In genomic region chr2:64654993-64655666, GRCh38 we compare ENCODE assay signal across 8 cellular contexts. TPM values are rescaled to one million over a fixed set of nuclear protein-coding genes. Genes with fewer than 3 reads are reported as not detected.
DNase-seq lines count a peak whose midpoint lies in the region; ATAC-seq and TF ChIP-seq lines count a peak whose summit lies in the region.

No MANE protein-coding gene starts in this region.

- H3K9me3 ChIP-seq in thoracic aorta, result no peaks in the 10 kb centered on the region

- peaks cover 9% of the 10 kb centered on the region for H3K27me3 Mint-ChIP-seq in activated naive CD4-positive, alpha-beta T cell treated with anti-CD3 and anti-CD28 coated beads, Interleukin-2, amount 10 ng/mL, durations not matched to agents 7 days and 5 days

- peak overlapping the region; percentile 79 for H3K4me3 Mint-ChIP-seq in activated naive CD4-positive, alpha-beta T cell treated with anti-CD3 and anti-CD28 coated beads, Interleukin-2, amount 10 ng/mL, durations not matched to agents 7 days and 5 days

- no peak for TF ChIP-seq CTCF in thoracic aorta (IDR thresholded peaks at IDR 0.05)

- no peaks in the 10 kb centered on the region for H3K36me3 ChIP-seq in thoracic aorta

- DNase-seq in NCI-H187 (lab: John Stamatoyannopoulos, UW) (peak; percentile 16 to 19), NCI-H187 treated with DMSO at 0.1 percent for 48 hours (lab: John Stamatoyannopoulos, UW) (no peak), Kasumi-1 (lab: John Stamatoyannopoulos, UW) (peak; percentile 52 to 56), kidney glomerular epithelial cell (lab: John Stamatoyannopoulos, UW) (peak; percentile 34), thoracic aorta (ENCODE audit: low spot score) (no peak), ureter (ENCODE audit: low spot score) (no peak)
- DNase-seq in activated naive CD4-positive, alpha-beta T cell treated with anti-CD3 and anti-CD28 coated beads, Interleukin-2, amount 10 ng/mL, durations not matched to agents 7 days and 5 days, result peak; percentile 48

- CTCF ChIA-PET in activated naive CD4-positive, alpha-beta T cell treated with anti-CD3 and anti-CD28 coated beads, Interleukin-2, amount 10 ng/mL, durations not matched to agents 7 days and 5 days (lab: Charles Lee), result interaction anchor here (0.9 to 5.2 kb wide), 14 partner anchors 10 to 136 kb away, joined by 3 to 26 read pairs (median 4); no protein-coding TSS in a partner anchor

- H3K27ac Mint-ChIP-seq in activated naive CD4-positive, alpha-beta T cell treated with anti-CD3 and anti-CD28 coated beads, Interleukin-2, amount 10 ng/mL, durations not matched to agents 7 days and 5 days, result peak overlapping the region; percentile 43

- ATAC-seq in thoracic aorta (ENCODE audit: insufficient number of reproducible peaks, low FRiP score, low read depth) (no peak), GM18861 (IDR thresholded peaks at IDR 0.05; ENCODE audit: unreplicated experiment) (no peak)

- H3K4me1 ChIP-seq in thoracic aorta (ENCODE audit: control insufficient read depth in 1 of 2, low read depth in 2 of 2), result peaks cover 10 to 34% of the 10 kb centered on the region in 2 donors

- H3K27me3 ChIP-seq in thoracic aorta (replicated peaks; ENCODE audit: insufficient read depth), result no peaks in the 10 kb centered on the region

- peak overlapping the region; percentile 96 for H3K4me3 ChIP-seq in thoracic aorta

- peaks cover 57% of the 10 kb centered on the region for H3K4me1 Mint-ChIP-seq in activated naive CD4-positive, alpha-beta T cell treated with anti-CD3 and anti-CD28 coated beads, Interleukin-2, amount 10 ng/mL, durations not matched to agents 7 days and 5 days

- no peaks in the 10 kb centered on the region for H3K36me3 Mint-ChIP-seq in activated naive CD4-positive, alpha-beta T cell treated with anti-CD3 and anti-CD28 coated beads, Interleukin-2, amount 10 ng/mL, durations not matched to agents 7 days and 5 days

- peak overlapping the region; percentile 96 to 98 for H3K27ac ChIP-seq in thoracic aorta

- H3K9me3 Mint-ChIP-seq in activated naive CD4-positive, alpha-beta T cell treated with anti-CD3 and anti-CD28 coated beads, Interleukin-2, amount 10 ng/mL, durations not matched to agents 7 days and 5 days, result no peaks in the 10 kb centered on the region

RNA-seq across cellular contexts. Expression of gene SERTAD2, which starts 1.4 kb away (rescaled TPM):
- total RNA-seq in thoracic aorta (10 to 100 TPM; 17.9 to 31.9 TPM), ureter (23.1 TPM)

Comparison
In these comparisons a context has a peak if more than half of its experiments do, and no peak if none do; other contexts are left out.
1. DNase-seq: peak in NCI-H187 (2 of 2), Kasumi-1 (2 of 2), activated naive CD4-positive, alpha-beta T cell treated with anti-CD3 and anti-CD28 coated beads, Interleukin-2, amount 10 ng/mL, durations not matched to agents 7 days and 5 days (single experiment) and kidney glomerular epithelial cell (single experiment); none in NCI-H187 treated with DMSO at 0.1 percent for 48 hours (single experiment), thoracic aorta (single experiment) and ureter (single experiment).